Comparison of ENCODE assay signal across 26 cellular contexts in the genomic region with DNA sequence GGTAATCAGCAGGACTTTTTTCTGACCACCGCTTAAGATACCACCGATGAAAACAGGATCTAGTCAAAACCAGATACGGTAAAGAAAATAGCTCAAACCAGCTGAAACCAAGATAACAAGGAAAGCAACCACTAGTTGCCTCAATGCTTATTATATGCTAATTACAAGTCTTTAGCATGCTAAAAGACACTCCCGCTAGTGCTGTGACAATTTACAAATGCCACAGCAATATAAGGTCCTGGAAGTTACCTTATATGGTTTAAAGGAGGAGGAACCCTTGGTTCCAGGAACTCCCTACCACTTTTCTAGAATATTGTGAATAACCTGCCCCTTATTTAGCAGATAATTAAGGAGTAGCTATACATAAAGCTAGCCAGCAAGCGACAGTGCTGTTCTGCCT.
"Had no signal": no experiment of that assay in that cellular context is flagged by ENCODE, and none has a peak within 500 bp of the region (broad histone marks: within the 10 kb centered on the region; RNA-seq: fewer than 3 reads in every experiment).

No MANE protein-coding gene starts in this region.

- H3K27me3 ChIP-seq: pancreas, spleen, suprapubic skin, tibial artery, uterus had no signal

- H3K4me3 Mint-ChIP-seq: naive thymus-derived CD4-positive, alpha-beta T cell; natural killer cell treated with Interleukin-12 subunit alpha and Interleukin-12 subunit beta and Interleukin-15 and Interleukin-18, amount 100 ng/mL, for 72 hours; stimulated activated effector memory CD8-positive, alpha-beta T cell treated with anti-CD3 and anti-CD28 coated beads, Interleukin-12 subunit alpha, Interleukin-12 subunit beta, amount 100 ng/mL, for 72 hours; stimulated activated naive CD8-positive, alpha-beta T cell treated with anti-CD3 and anti-CD28 coated beads, Interleukin-15, Interleukin-2, amounts not matched to agents 100 ng/mL and 50 ng/mL, for 24 hours; type B pancreatic cell had no signal

- H3K27me3 Mint-ChIP-seq: naive thymus-derived CD4-positive, alpha-beta T cell; natural killer cell treated with Interleukin-12 subunit alpha and Interleukin-12 subunit beta and Interleukin-15 and Interleukin-18, amount 100 ng/mL, for 72 hours; stimulated activated naive CD8-positive, alpha-beta T cell treated with anti-CD3 and anti-CD28 coated beads, Interleukin-15, Interleukin-2, amounts not matched to agents 100 ng/mL and 50 ng/mL, for 24 hours; type B pancreatic cell had no signal

- DNase-seq: hippocampal formation; islet precursor cell; left ventricle myocardium inferior; midbrain; mucosa of descending colon; naive thymus-derived CD4-positive, alpha-beta T cell; nucleus accumbens; pancreas; posterior cingulate gyrus; retina; right cardiac atrium; spleen; stimulated activated CD4-positive, alpha-beta T cell treated with anti-CD3 and anti-CD28 coated beads, Interleukin-4, amount 100 ng/mL, for 24 hours; stimulated activated naive CD4-positive, alpha-beta T cell; tibial artery; uterus had no signal

- H3K4me3 ChIP-seq: left ventricle myocardium inferior, lung, mucosa of descending colon, pancreas, prostate gland, skin epidermis, spleen, suprapubic skin, thoracic aorta, tibial artery, uterus had no signal

- H3K4me1 ChIP-seq: left ventricle myocardium inferior, pancreas, prostate gland, spleen, suprapubic skin, tibial artery, uterus had no signal

- H3K36me3 Mint-ChIP-seq: naive thymus-derived CD4-positive, alpha-beta T cell; natural killer cell treated with Interleukin-12 subunit alpha and Interleukin-12 subunit beta and Interleukin-15 and Interleukin-18, amount 100 ng/mL, for 72 hours; stimulated activated effector memory CD8-positive, alpha-beta T cell treated with anti-CD3 and anti-CD28 coated beads, Interleukin-12 subunit alpha, Interleukin-12 subunit beta, amount 100 ng/mL, for 72 hours; type B pancreatic cell had no signal

- H3K9me3 Mint-ChIP-seq: type B pancreatic cell had no signal

- H3K27ac Mint-ChIP-seq: naive thymus-derived CD4-positive, alpha-beta T cell; natural killer cell treated with Interleukin-12 subunit alpha and Interleukin-12 subunit beta and Interleukin-15 and Interleukin-18, amount 100 ng/mL, for 72 hours; stimulated activated effector memory CD8-positive, alpha-beta T cell treated with anti-CD3 and anti-CD28 coated beads, Interleukin-12 subunit alpha, Interleukin-12 subunit beta, amount 100 ng/mL, for 72 hours; stimulated activated naive CD8-positive, alpha-beta T cell treated with anti-CD3 and anti-CD28 coated beads, Interleukin-15, Interleukin-2, amounts not matched to agents 100 ng/mL and 50 ng/mL, for 24 hours; type B pancreatic cell had no signal

- H3K4me1 Mint-ChIP-seq: naive thymus-derived CD4-positive, alpha-beta T cell; stimulated activated effector memory CD8-positive, alpha-beta T cell treated with anti-CD3 and anti-CD28 coated beads, Interleukin-12 subunit alpha, Interleukin-12 subunit beta, amount 100 ng/mL, for 72 hours had no signal

- H3K27ac ChIP-seq: left ventricle myocardium inferior, pancreas, prostate gland, skin epidermis, spleen, suprapubic skin, thoracic aorta, tibial artery, uterus had no signal

- H3K36me3 ChIP-seq: left ventricle myocardium inferior, pancreas, prostate gland, spleen, suprapubic skin, thoracic aorta, tibial artery, uterus had no signal

- H3K9me3 ChIP-seq: left ventricle myocardium inferior, pancreas, prostate gland, suprapubic skin, thoracic aorta, tibial artery, uterus had no signal

- ATAC-seq: mucosa of descending colon; naive thymus-derived CD4-positive, alpha-beta T cell; natural killer cell treated with Interleukin-12 subunit alpha and Interleukin-12 subunit beta and Interleukin-15 and Interleukin-18, amount 100 ng/mL, for 72 hours; pancreas; right cardiac atrium; sciatic nerve; stimulated activated effector memory CD8-positive, alpha-beta T cell treated with anti-CD3 and anti-CD28 coated beads, Interleukin-12 subunit alpha, Interleukin-12 subunit beta, amount 100 ng/mL, for 72 hours had no signal
